Comparison of ENCODE assay signal across 1 cellular context in genomic region chr2:64899081-64899865, GRCh38.
A peak's percentile ranks its signal among the peaks of the same experiment; 100 is the strongest.
TF ChIP-seq lines count a peak whose summit lies in the region.

No MANE protein-coding gene starts in this region.

TF ChIP-seq in liver, 16 proteins besides CTCF, POLR2A, EP300 and RAD21 (continued from another document):
- TF ChIP-seq TAF1 (conservative IDR thresholded peaks at IDR 0.05) (no peak), EGR1 (IDR thresholded peaks at IDR 0.05; ENCODE audit: low read depth in 2 of 2) (peak in 1 of 2 donors; percentile 18), FOXA2 (IDR thresholded peaks at IDR 0.05) (no peak)
